40 cellular contexts compared by ENCODE assay signal in genomic region chr12:52385226-52385702, GRCh38. TPM values are rescaled to one million over a fixed set of nuclear protein-coding genes. Genes with fewer than 3 reads are reported as not detected.
"Had no signal": no experiment of that assay in that cellular context is flagged by ENCODE, and none has a peak within 500 bp of the region (broad histone marks: within the 10 kb centered on the region; RNA-seq: fewer than 3 reads in every experiment).

KRT84 (minus strand) TSS chr12:52385652; CDS start chr12:52385585, 67 bp downstream.

- H3K9me3 ChIP-seq: adrenal gland, body of pancreas, breast epithelium had no signal

- H3K27ac ChIP-seq: adrenal gland, body of pancreas, brain microvascular endothelial cell, breast epithelium, cardiac muscle cell, VCaP had no signal

- H3K4me3 Mint-ChIP-seq: activated B cell treated with CpG ODN at 0.5 μM for 24 hours; activated CD4-positive, alpha-beta memory T cell treated with anti-CD3 and anti-CD28 coated beads for 36 hours; activated CD4-positive, alpha-beta T cell treated with anti-CD3 and anti-CD28 coated beads, Interleukin-2, amount 10 ng/mL, durations not matched to agents 24 days and 14 days; activated CD8-positive, alpha-beta memory T cell treated with anti-CD3 and anti-CD28 coated beads, Interleukin-2, amount 10 ng/mL, durations not matched to agents 7 days and 5 days; activated CD8-positive, alpha-beta T cell treated with anti-CD3 and anti-CD28 coated beads, Interleukin-2, amount 10 ng/mL, durations not matched to agents 7 days and 5 days; activated naive CD4-positive, alpha-beta T cell treated with anti-CD3 and anti-CD28 coated beads for 36 hours; activated naive CD8-positive, alpha-beta T cell treated with anti-CD3 and anti-CD28 coated beads for 36 hours; activated T-cell treated with anti-CD3 and anti-CD28 coated beads, Interleukin-2, amount 50 U/mL, for 24 hours; central memory CD8-positive, alpha-beta T cell; T-helper 1 cell treated with Interleukin-12 subunit alpha and Interleukin-12 subunit beta and Interleukin-4 antibody, amounts not matched to agents 30 μg/mL and 1 μg/mL, for 36 hours; T-helper 2 cell treated with Interferon-gamma antibody and Interleukin-4, amounts not matched to agents 5 μg/mL and 100 μg/mL, for 36 hours had no signal

- H3K4me3 ChIP-seq: adrenal gland, body of pancreas, breast epithelium, cardiac muscle cell had no signal

- H3K27me3 ChIP-seq: body of pancreas, breast epithelium had no signal

- H3K27ac Mint-ChIP-seq: activated B cell treated with CpG ODN at 0.5 μM for 24 hours; activated CD4-positive, alpha-beta memory T cell treated with anti-CD3 and anti-CD28 coated beads for 36 hours; activated CD4-positive, alpha-beta T cell treated with anti-CD3 and anti-CD28 coated beads, Interleukin-2, amount 10 ng/mL, durations not matched to agents 24 days and 14 days; activated CD8-positive, alpha-beta memory T cell treated with anti-CD3 and anti-CD28 coated beads, Interleukin-2, amount 10 ng/mL, durations not matched to agents 7 days and 5 days; activated CD8-positive, alpha-beta T cell treated with anti-CD3 and anti-CD28 coated beads, Interleukin-2, amount 10 ng/mL, durations not matched to agents 7 days and 5 days; activated naive CD4-positive, alpha-beta T cell treated with anti-CD3 and anti-CD28 coated beads for 36 hours; activated naive CD4-positive, alpha-beta T cell treated with anti-CD3 and anti-CD28 coated beads, Interleukin-2, amount 50 U/mL, for 72 hours; activated naive CD8-positive, alpha-beta T cell treated with anti-CD3 and anti-CD28 coated beads for 36 hours; activated T-cell treated with anti-CD3 and anti-CD28 coated beads, Interleukin-2, amount 50 U/mL, for 24 hours; activated T-helper 2 cell treated with anti-CD3 and anti-CD28 coated beads, Interferon-gamma antibody, Interleukin-2, Interleukin-4, amounts not matched to agents 10 μg/mL and 5 μg/mL and 100 μg/mL, durations not matched to agents 14 hours and 24 hours and 36 hours; T-helper 1 cell treated with Interleukin-12 subunit alpha and Interleukin-12 subunit beta and Interleukin-4 antibody, amounts not matched to agents 30 μg/mL and 1 μg/mL, for 36 hours; T-helper 2 cell treated with Interferon-gamma antibody and Interleukin-4, amounts not matched to agents 5 μg/mL and 100 μg/mL, for 36 hours had no signal

- H3K27me3 Mint-ChIP-seq: activated naive CD8-positive, alpha-beta T cell treated with anti-CD3 and anti-CD28 coated beads for 36 hours; central memory CD8-positive, alpha-beta T cell had no signal

- H3K9me3 Mint-ChIP-seq: activated B cell treated with CpG ODN at 0.5 μM for 24 hours; activated CD4-positive, alpha-beta memory T cell treated with anti-CD3 and anti-CD28 coated beads for 36 hours; activated CD4-positive, alpha-beta T cell treated with anti-CD3 and anti-CD28 coated beads, Interleukin-2, amount 10 ng/mL, durations not matched to agents 24 days and 14 days; activated naive CD4-positive, alpha-beta T cell treated with anti-CD3 and anti-CD28 coated beads for 36 hours; activated naive CD4-positive, alpha-beta T cell treated with anti-CD3 and anti-CD28 coated beads, Interleukin-2, amount 50 U/mL, for 72 hours; activated naive CD8-positive, alpha-beta T cell treated with anti-CD3 and anti-CD28 coated beads for 36 hours; activated T-cell treated with anti-CD3 and anti-CD28 coated beads, Interleukin-2, amount 50 U/mL, for 24 hours; activated T-helper 2 cell treated with anti-CD3 and anti-CD28 coated beads, Interferon-gamma antibody, Interleukin-2, Interleukin-4, amounts not matched to agents 10 μg/mL and 5 μg/mL and 100 μg/mL, durations not matched to agents 14 hours and 24 hours and 36 hours; central memory CD8-positive, alpha-beta T cell; T-helper 1 cell treated with Interleukin-12 subunit alpha and Interleukin-12 subunit beta and Interleukin-4 antibody, amounts not matched to agents 30 μg/mL and 1 μg/mL, for 36 hours; T-helper 2 cell treated with Interferon-gamma antibody and Interleukin-4, amounts not matched to agents 5 μg/mL and 100 μg/mL, for 36 hours had no signal

- H3K4me1 ChIP-seq: adrenal gland, body of pancreas, breast epithelium had no signal

- ATAC-seq: activated CD8-positive, alpha-beta memory T cell treated with anti-CD3 and anti-CD28 coated beads, Interleukin-2, amount 10 ng/mL, durations not matched to agents 7 days and 5 days; activated CD8-positive, alpha-beta T cell treated with anti-CD3 and anti-CD28 coated beads, Interleukin-2, amount 10 ng/mL, durations not matched to agents 7 days and 5 days; activated naive CD4-positive, alpha-beta T cell treated with anti-CD3 and anti-CD28 coated beads, Interleukin-2, amount 50 U/mL, for 72 hours; body of pancreas had no signal

- H3K36me3 Mint-ChIP-seq: activated CD4-positive, alpha-beta memory T cell treated with anti-CD3 and anti-CD28 coated beads for 36 hours; activated CD8-positive, alpha-beta memory T cell treated with anti-CD3 and anti-CD28 coated beads, Interleukin-2, amount 10 ng/mL, durations not matched to agents 7 days and 5 days; activated naive CD4-positive, alpha-beta T cell treated with anti-CD3 and anti-CD28 coated beads, Interleukin-2, amount 50 U/mL, for 72 hours; activated naive CD8-positive, alpha-beta T cell treated with anti-CD3 and anti-CD28 coated beads for 36 hours had no signal

- FAIRE-seq: astrocyte, TTC549 had no signal

- H3K36me3 ChIP-seq: adrenal gland, brain microvascular endothelial cell, breast epithelium, cardiac muscle cell had no signal

- DNase-seq: activated B cell treated with CpG ODN at 0.5 μM for 24 hours; activated CD4-positive, alpha-beta memory T cell treated with anti-CD3 and anti-CD28 coated beads for 36 hours; activated CD4-positive, alpha-beta T cell treated with anti-CD3 and anti-CD28 coated beads for 4 hours; activated CD4-positive, alpha-beta T cell treated with anti-CD3 and anti-CD28 coated beads, Interleukin-2, amount 10 ng/mL, durations not matched to agents 24 days and 14 days; activated CD4-positive, alpha-beta T cell treated with anti-CD3 and anti-CD28 coated beads, Interleukin-2, amount 50 U/mL, for 1 hour; activated CD4-positive, alpha-beta T cell treated with anti-CD3 and anti-CD28 coated beads, Interleukin-2, amount 50 U/mL, for 4 hours; activated CD4-positive, CD25-positive, alpha-beta regulatory T cell treated with anti-CD3 and anti-CD28 coated beads, Interleukin-2, amount 50 U/mL, for 72 hours; activated CD8-positive, alpha-beta memory T cell treated with anti-CD3 and anti-CD28 coated beads for 24 hours; activated CD8-positive, alpha-beta memory T cell treated with anti-CD3 and anti-CD28 coated beads, Interleukin-2, amount 10 ng/mL, durations not matched to agents 7 days and 5 days; activated CD8-positive, alpha-beta memory T cell treated with anti-CD3 and anti-CD28 coated beads, Interleukin-2, amount 50 U/mL, for 48 hours; activated CD8-positive, alpha-beta T cell treated with anti-CD3 and anti-CD28 coated beads, Interleukin-2, amount 10 ng/mL, durations not matched to agents 7 days and 5 days; activated effector memory CD4-positive, alpha-beta T cell treated with Interleukin-2 at 50 U/mL for 16 hours; activated gamma-delta T cell; activated naive CD4-positive, alpha-beta T cell; activated naive CD4-positive, alpha-beta T cell treated with anti-CD3 and anti-CD28 coated beads for 36 hours; activated naive CD4-positive, alpha-beta T cell treated with anti-CD3 and anti-CD28 coated beads, Interleukin-2, amount 50 U/mL, for 16 hours; activated naive CD8-positive, alpha-beta T cell treated with anti-CD3 and anti-CD28 coated beads for 36 hours; activated T-cell treated with anti-CD3 and anti-CD28 coated beads, Interleukin-2, amount 50 U/mL, for 24 hours; activated T-cell treated with anti-CD3 and anti-CD28 coated beads, Interleukin-2, amount 50 U/mL, for 48 hours; adrenal gland; amniotic stem cell; body of pancreas; brain microvascular endothelial cell; caudate nucleus; cerebellar nuclear complex; T-helper 1 cell; T-helper 2 cell; T-helper 9 cell had no signal

RNA-seq across cellular contexts. Expression of gene KRT84, which starts in this region (rescaled TPM):
- total RNA-seq: activated B cell treated with CpG ODN at 0.5 μM for 24 hours; activated CD4-positive, alpha-beta memory T cell treated with anti-CD3 and anti-CD28 coated beads for 36 hours; activated CD4-positive, alpha-beta T cell treated with anti-CD3 and anti-CD28 coated beads, Interleukin-2, amount 10 ng/mL, durations not matched to agents 24 days and 14 days; activated CD8-positive, alpha-beta memory T cell treated with anti-CD3 and anti-CD28 coated beads, Interleukin-2, amount 10 ng/mL, durations not matched to agents 7 days and 5 days; activated CD8-positive, alpha-beta T cell treated with anti-CD3 and anti-CD28 coated beads, Interleukin-2, amount 10 ng/mL, durations not matched to agents 7 days and 5 days; activated naive CD4-positive, alpha-beta T cell treated with anti-CD3 and anti-CD28 coated beads for 36 hours; activated naive CD4-positive, alpha-beta T cell treated with anti-CD3 and anti-CD28 coated beads, Interleukin-2, amount 50 U/mL, for 72 hours; activated naive CD8-positive, alpha-beta T cell treated with anti-CD3 and anti-CD28 coated beads for 36 hours; activated T-helper 2 cell treated with anti-CD3 and anti-CD28 coated beads, Interferon-gamma antibody, Interleukin-2, Interleukin-4, amounts not matched to agents 10 μg/mL and 5 μg/mL and 100 μg/mL, durations not matched to agents 14 hours and 24 hours and 36 hours; adrenal gland; aorta; astrocyte; body of pancreas; breast epithelium; cardiac muscle cell; chondrocyte had no signal
- polyA plus RNA-seq: adrenal gland, aorta, cardiac muscle cell had no signal
